ENCODE assay signal across 12 cellular contexts in the genomic region with DNA sequence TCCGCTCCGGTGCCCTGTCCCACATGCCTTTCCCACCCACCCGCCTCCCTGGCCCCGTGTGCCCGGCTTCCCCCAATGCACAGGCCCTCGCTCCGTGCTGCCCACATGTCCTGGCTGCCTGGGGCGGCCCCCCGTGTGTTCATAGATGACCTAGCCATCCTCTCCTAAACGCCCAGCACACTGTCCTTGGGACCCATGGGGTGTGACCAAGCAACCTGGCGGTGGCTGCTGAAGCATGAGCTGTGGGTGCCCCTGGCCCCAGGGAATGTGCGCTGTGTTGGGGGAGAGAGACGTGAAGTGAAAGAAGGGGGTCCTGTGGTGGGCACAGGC.
"Had no signal": no experiment of that assay in that cellular context is flagged by ENCODE, and none has a peak within 500 bp of the region (broad histone marks: within the 10 kb centered on the region; RNA-seq: fewer than 3 reads in every experiment).

No MANE protein-coding gene starts in this region.

- FAIRE-seq: keratinocyte had no signal

- ATAC-seq: activated CD8-positive, alpha-beta T cell treated with anti-CD3 and anti-CD28 coated beads, Interleukin-2, amount 10 ng/mL, durations not matched to agents 7 days and 5 days; activated T-cell treated with anti-CD3 and anti-CD28 coated beads, Interleukin-2, amount 50 U/mL, for 72 hours had no signal

- H3K9me3 ChIP-seq: esophagus muscularis mucosa, psoas muscle, sigmoid colon, stomach, testis had no signal

- H3K27ac ChIP-seq: esophagus muscularis mucosa, psoas muscle, sigmoid colon, stomach, testis had no signal

- H3K4me3 ChIP-seq: esophagus muscularis mucosa, psoas muscle, sigmoid colon, stomach, testis had no signal

- H3K4me1 ChIP-seq: sigmoid colon, testis had no signal

- H3K27me3 ChIP-seq: esophagus muscularis mucosa, sigmoid colon, stomach, testis had no signal

- DNase-seq: activated B cell treated with CpG ODN at 0.5 μM for 24 hours; activated CD8-positive, alpha-beta T cell treated with anti-CD3 and anti-CD28 coated beads, Interleukin-2, amount 10 ng/mL, durations not matched to agents 7 days and 5 days; hippocampal formation; nephron progenitor cell; sigmoid colon; stimulated activated CD4-positive, alpha-beta T cell treated with anti-CD3 and anti-CD28 coated beads, Interleukin-1b, Interleukin-23, amount 100 ng/mL, for 48 hours; stomach; testis had no signal
